ENCODE assay signal across 16 cellular contexts in the genomic region with DNA sequence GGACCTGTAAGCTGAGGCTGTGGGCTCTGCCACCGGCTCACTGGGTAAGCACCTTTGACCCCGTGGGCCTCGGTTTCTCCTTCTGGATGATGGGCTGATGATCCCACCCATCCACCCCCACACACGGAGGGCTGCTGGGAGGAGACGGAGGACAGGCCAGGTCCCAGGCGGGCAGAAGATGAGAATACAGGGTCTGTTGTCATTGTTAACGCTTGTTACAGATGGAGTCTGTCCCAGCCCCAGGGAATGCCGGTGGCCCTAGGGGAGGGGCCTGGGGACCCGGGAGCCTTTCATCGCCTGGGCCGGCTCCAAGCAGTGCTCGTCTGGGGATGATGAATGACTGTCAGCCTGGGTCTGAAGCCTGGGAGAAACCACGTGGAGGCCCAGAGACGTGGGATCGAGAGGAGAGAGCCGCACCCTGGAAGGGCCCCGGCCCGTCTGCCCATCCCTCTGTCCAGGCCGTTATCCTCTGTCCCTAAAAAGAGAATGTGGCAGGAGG.
DNase-seq lines count a peak whose midpoint lies in the region; ATAC-seq and TF ChIP-seq lines count a peak whose summit lies in the region.
"Had no signal": no experiment of that assay in that cellular context is flagged by ENCODE, and none has a peak within 500 bp of the region (broad histone marks: within the 10 kb centered on the region; RNA-seq: fewer than 3 reads in every experiment).

No MANE protein-coding gene starts in this region.

- H2BK120ac ChIP-seq in neuronal stem cell (ENCODE audit: low read depth, low read length): no peak overlapping the region

- peak overlapping the region; percentile 57 for H3K18ac ChIP-seq in neuronal stem cell (ENCODE audit: low read length)

- peaks cover 0 to 21% of the 10 kb centered on the region in 2 donors for H3K4me1 ChIP-seq in neuronal stem cell (ENCODE audit: control insufficient read depth in 2 of 2, insufficient read depth in 1 of 2, low read depth in 1 of 2, low read length in 2 of 2)

- no peak overlapping the region for H2AFZ ChIP-seq in neuronal stem cell (ENCODE audit: low read length)
- H2AFZ ChIP-seq: GM23248 had no signal

- TF ChIP-seq CTCF in coronary artery (IDR thresholded peaks at IDR 0.05): no peak

- H2BK15ac ChIP-seq in neuronal stem cell (ENCODE audit: low read length): peak overlapping the region; percentile 95

- H3K27ac Mint-ChIP-seq in stimulated activated naive CD8-positive, alpha-beta T cell treated with anti-CD3 and anti-CD28 coated beads, Interleukin-15, amount 100 ng/mL, for 72 hours: no peak overlapping the region
- H3K27ac Mint-ChIP-seq: CD4-positive, CD25-positive, alpha-beta regulatory T cell had no signal

- H3K79me1 ChIP-seq in neuronal stem cell (ENCODE audit: low read depth, low read length): no peaks in the 10 kb centered on the region

- peak overlapping the region; percentile 73 for H2AK5ac ChIP-seq in neuronal stem cell (ENCODE audit: low read depth, low read length)

- no peak overlapping the region for H3K9ac ChIP-seq in neuronal stem cell (ENCODE audit: low read depth, low read length, poor library complexity)
- H3K9ac ChIP-seq: BLaER1, GM23248 had no signal

- H4K8ac ChIP-seq in neuronal stem cell (ENCODE audit: low read depth, low read length): no peak overlapping the region

- intact Hi-C loops in Right ventricle myocardium superior (cut with DNase I): no loop called here
- intact Hi-C loops in Right ventricle myocardium inferior (cut with DNase I): no loop called here

- WGBS in neuronal stem cell (ENCODE audit: extremely low coverage in 2 of 2, insufficient read length in 2 of 2, insufficient replicate concordance in 1 of 2), 2 donors: no CpG with 5 or more reads among the region's 19 CpGs

- peak; percentile 21 for DNase-seq in Right ventricle myocardium superior
- DNase-seq in Right ventricle myocardium inferior (ENCODE audit: missing footprints): no peak
- peak; percentile 44 for DNase-seq in NCI-H2171 (lab: John Stamatoyannopoulos, UW)
- peak; percentile 71 for DNase-seq in left kidney (ENCODE audit: low read depth, low spot score)
- no peak for DNase-seq in neuronal stem cell (ENCODE audit: low spot score)
- no peak for DNase-seq in stimulated activated naive CD8-positive, alpha-beta T cell treated with anti-CD3 and anti-CD28 coated beads, Interleukin-15, amount 100 ng/mL, for 72 hours
- no peak for DNase-seq in central memory CD4-positive, alpha-beta T cell
- no peak for DNase-seq in coronary artery (ENCODE audit: low spot score)
- DNase-seq: 8988T; AML-193; CD4-positive, CD25-positive, alpha-beta regulatory T cell; DMS 273 treated with DMSO at 0.1 percent for 48 hours; GM23248 had no signal

- H3K4me1 Mint-ChIP-seq in stimulated activated naive CD8-positive, alpha-beta T cell treated with anti-CD3 and anti-CD28 coated beads, Interleukin-15, amount 100 ng/mL, for 72 hours: no peaks in the 10 kb centered on the region
- H3K4me1 Mint-ChIP-seq: CD4-positive, CD25-positive, alpha-beta regulatory T cell had no signal

- peak overlapping the region; percentile 88 for H2BK5ac ChIP-seq in neuronal stem cell (ENCODE audit: low read length)

- H4K91ac ChIP-seq in neuronal stem cell (ENCODE audit: low read depth, low read length, poor library complexity): no peak overlapping the region

- H3K27ac ChIP-seq in neuronal stem cell (replicated peaks; ENCODE audit: low read length): no peak overlapping the region
- no peak overlapping the region for H3K27ac ChIP-seq in coronary artery
- H3K27ac ChIP-seq: BLaER1, GM23248 had no signal

- H3K4me3 ChIP-seq in neuronal stem cell (ENCODE audit: low read length in 2 of 2): no peak overlapping the region
- no peak overlapping the region for H3K4me3 ChIP-seq in coronary artery
- H3K4me3 ChIP-seq: BLaER1, GM12878, GM23248 had no signal

- no peaks in the 10 kb centered on the region for H3K9me3 ChIP-seq in neuronal stem cell (replicated peaks in 1 of 2; ENCODE audit: control insufficient read depth in 2 of 2, insufficient read depth in 1 of 2, low read depth in 1 of 2, low read length in 2 of 2)
- H3K9me3 ChIP-seq: BLaER1 had no signal

- ATAC-seq in Right ventricle myocardium superior (ENCODE audit: poor library complexity) (no peak), Right ventricle myocardium inferior (no peak)
- ATAC-seq in stimulated activated naive CD8-positive, alpha-beta T cell treated with anti-CD3 and anti-CD28 coated beads, Interleukin-15, amount 100 ng/mL, for 72 hours: no peak
- ATAC-seq: GM12878, HCT116 had no signal

- peaks cover 40% of the 10 kb centered on the region for H3K27me3 Mint-ChIP-seq in stimulated activated naive CD8-positive, alpha-beta T cell treated with anti-CD3 and anti-CD28 coated beads, Interleukin-15, amount 100 ng/mL, for 72 hours
- H3K27me3 Mint-ChIP-seq: CD4-positive, CD25-positive, alpha-beta regulatory T cell had no signal

- no peak overlapping the region for H3K4me2 ChIP-seq in neuronal stem cell (ENCODE audit: insufficient read depth, low read length, poor library complexity, severe bottlenecking)

- H3K23ac ChIP-seq in neuronal stem cell (ENCODE audit: low read depth, low read length, poor library complexity): no peak overlapping the region

- peak overlapping the region; percentile 14 for H2BK12ac ChIP-seq in neuronal stem cell (ENCODE audit: low read length)

- no peaks in the 10 kb centered on the region for H3K36me3 ChIP-seq in neuronal stem cell (replicated peaks in 1 of 2; ENCODE audit: control insufficient read depth in 2 of 2, insufficient read depth in 2 of 2, low read length in 2 of 2)
- H3K36me3 ChIP-seq: BLaER1 had no signal

- H3K9me3 Mint-ChIP-seq in stimulated activated naive CD8-positive, alpha-beta T cell treated with anti-CD3 and anti-CD28 coated beads, Interleukin-15, amount 100 ng/mL, for 72 hours: no peaks in the 10 kb centered on the region

- peak overlapping the region; percentile 39 for H3K14ac ChIP-seq in neuronal stem cell (ENCODE audit: low read length)

- peaks cover 0 to 40% (median 0%) of the 10 kb centered on the region in 3 experiments for H3K27me3 ChIP-seq in neuronal stem cell (ENCODE audit: control insufficient read depth in 3 of 3, insufficient read depth in 3 of 3, low read depth in 1 of 3, low read length in 3 of 3)

- H3K4ac ChIP-seq in neuronal stem cell (ENCODE audit: low read length): no peak overlapping the region

- no peak overlapping the region for H3K4me3 Mint-ChIP-seq in stimulated activated naive CD8-positive, alpha-beta T cell treated with anti-CD3 and anti-CD28 coated beads, Interleukin-15, amount 100 ng/mL, for 72 hours
- H3K4me3 Mint-ChIP-seq: CD4-positive, CD25-positive, alpha-beta regulatory T cell had no signal

Comparison
In these comparisons a context has a peak if more than half of its experiments do, and no peak if none do; other contexts are left out.
1. DNase-seq: peak in Right ventricle myocardium superior (single experiment), NCI-H2171 (single experiment) and left kidney (single experiment); none in Right ventricle myocardium inferior (single experiment), neuronal stem cell (single experiment), stimulated activated naive CD8-positive, alpha-beta T cell treated with anti-CD3 and anti-CD28 coated beads, Interleukin-15, amount 100 ng/mL, for 72 hours (0 of 2), central memory CD4-positive, alpha-beta T cell (single experiment) and coronary artery (single experiment).